In the genomic region with DNA sequence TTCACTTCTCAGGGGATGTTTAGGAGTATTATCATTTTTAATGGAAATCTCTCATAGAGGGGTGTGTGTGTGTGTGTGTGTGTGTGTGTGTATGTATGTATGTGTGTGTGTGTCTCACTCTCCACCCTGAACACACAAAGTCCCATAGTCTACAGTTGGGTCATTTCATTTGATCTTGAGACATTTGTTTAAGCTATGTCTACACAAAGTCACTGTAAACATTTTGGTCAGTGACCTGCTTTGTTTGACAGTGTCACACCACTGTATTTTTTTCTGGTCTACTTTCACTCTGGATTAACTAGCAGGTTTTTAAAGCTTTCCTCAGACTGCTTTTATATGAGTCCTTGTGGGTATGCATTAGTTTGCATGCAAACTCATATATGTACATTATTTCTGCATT, we compare ENCODE assay signal across 22 cellular contexts.
"Had no signal": no experiment of that assay in that cellular context is flagged by ENCODE, and none has a peak within 500 bp of the region (broad histone marks: within the 10 kb centered on the region; RNA-seq: fewer than 3 reads in every experiment).

No MANE protein-coding gene starts in this region.

- DNase-seq: IMR-90, Karpas-422, KG1, MM.1S, NCI-H1105, NCI-H1417, NCI-H1436 treated with DMSO at 0.1 percent for 48 hours, NCI-H1694, NCI-H1930, NCI-H2081, NCI-H2107, NCI-H2227 treated with DMSO at 0.1 percent for 48 hours, NCI-H524, NCI-H526 treated with DMSO at 0.1 percent for 48 hours, Right ventricle myocardium superior, RPMI8226, SIG-M5, SW 1271, T-cell had no signal

- H3K9me3 ChIP-seq: SJSA1 had no signal

- FAIRE-seq: RCC 7860 had no signal

- H3K4me3 ChIP-seq: SJSA1, SK-N-MC had no signal

- H3K27ac ChIP-seq: SJSA1, SK-N-MC had no signal

- H3K4me1 ChIP-seq: SJSA1 had no signal

- H3K27me3 ChIP-seq: SJSA1 had no signal

- ATAC-seq: T-cell had no signal

- H3K36me3 ChIP-seq: SJSA1 had no signal
